In the genomic region with DNA sequence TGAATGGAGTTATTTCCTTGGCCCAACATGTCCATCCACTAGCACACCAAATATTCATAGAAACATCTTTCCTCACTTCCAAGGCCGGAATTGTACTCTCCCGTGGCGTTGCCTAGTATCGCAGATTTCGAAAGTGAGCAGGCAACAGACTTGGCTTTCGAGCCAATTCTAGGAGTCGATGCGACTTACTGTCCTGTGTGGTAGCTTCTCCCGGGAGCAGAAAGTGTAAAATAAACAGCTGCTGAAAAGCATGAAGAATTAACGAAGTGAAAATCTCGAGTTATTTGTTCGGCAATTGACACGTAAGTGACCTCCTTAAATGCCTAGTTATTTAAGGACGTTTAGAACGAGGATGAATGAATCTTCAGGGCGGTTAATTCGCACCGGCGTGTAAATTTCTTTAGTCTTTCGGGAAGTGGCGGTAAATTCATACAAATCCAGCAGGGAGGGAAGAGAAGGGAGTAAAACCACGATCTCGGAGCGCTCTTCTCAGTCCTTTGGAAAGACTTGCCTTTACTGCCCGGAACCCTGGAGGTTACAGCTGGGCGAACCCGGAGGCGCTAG, we compare ENCODE assay signal across 8 cellular contexts. TPM values are rescaled to one million over a fixed set of nuclear protein-coding genes. Genes with fewer than 3 reads are reported as not detected.
DNase-seq lines count a peak whose midpoint lies in the region; ATAC-seq and TF ChIP-seq lines count a peak whose summit lies in the region.

No MANE protein-coding gene starts in this region.

- CTCF ChIA-PET in activated CD4-positive, alpha-beta T cell treated with anti-CD3 and anti-CD28 coated beads for 36 hours (lab: Charles Lee) = interaction anchor here (0.7 to 1.2 kb wide), 3 partner anchors 42 to 198 kb away, joined by 3 read pairs; no protein-coding TSS in a partner anchor

- POLR2A ChIA-PET in activated CD4-positive, alpha-beta T cell treated with anti-CD3 and anti-CD28 coated beads for 36 hours (lab: Charles Lee) = no interaction called here

- H3K27me3 Mint-ChIP-seq in activated CD4-positive, alpha-beta T cell treated with anti-CD3 and anti-CD28 coated beads for 36 hours = peaks cover 4% of the 10 kb centered on the region
- peaks cover 9% of the 10 kb centered on the region for H3K27me3 Mint-ChIP-seq in glutamatergic neuron (ENCODE audit: unreplicated experiment)

- H3K27me3 ChIP-seq in MG63 = 0 out of 2 replicates have a peak, but pooled peaks cover 3% of the 10 kb centered on the region

- H3K27ac Mint-ChIP-seq in activated CD4-positive, alpha-beta T cell treated with anti-CD3 and anti-CD28 coated beads for 36 hours = peak overlapping the region; percentile 72
- peak overlapping the region; percentile 41 to 70 for H3K27ac Mint-ChIP-seq in activated naive CD4-positive, alpha-beta T cell treated with anti-CD3 and anti-CD28 coated beads, Interleukin-2, amount 50 U/mL, for 72 hours
- H3K27ac Mint-ChIP-seq in glutamatergic neuron (ENCODE audit: unreplicated experiment) = peak overlapping the region; percentile 86

- DNase-seq in activated CD4-positive, alpha-beta T cell treated with anti-CD3 and anti-CD28 coated beads for 36 hours = peak; percentile 22
- no peak for DNase-seq in activated CD4-positive, alpha-beta T cell treated with anti-CD3 and anti-CD28 coated beads for 1 hour
- DNase-seq in MG63 (peak; percentile 29), glutamatergic neuron (no peak), omental fat pad (ENCODE audit: low spot score) (no peak), T1000 (lab: John Stamatoyannopoulos, UW) (no peak)
- DNase-seq in activated naive CD4-positive, alpha-beta T cell treated with anti-CD3 and anti-CD28 coated beads, Interleukin-2, amount 50 U/mL, for 72 hours (ENCODE audit: low spot score in 2 of 2) = peak in 1 of 2 donors; percentile 26

- H3K4me1 Mint-ChIP-seq in activated CD4-positive, alpha-beta T cell treated with anti-CD3 and anti-CD28 coated beads for 36 hours = peaks cover 29% of the 10 kb centered on the region
- H3K4me1 Mint-ChIP-seq in glutamatergic neuron (ENCODE audit: low read depth, unreplicated experiment) = peaks cover 38% of the 10 kb centered on the region

- H3K4me3 ChIP-seq in MG63 = peak overlapping the region; percentile 51

- no peaks in the 10 kb centered on the region for H3K36me3 Mint-ChIP-seq in activated CD4-positive, alpha-beta T cell treated with anti-CD3 and anti-CD28 coated beads for 36 hours (ENCODE audit: low read depth)
- H3K36me3 Mint-ChIP-seq in activated naive CD4-positive, alpha-beta T cell treated with anti-CD3 and anti-CD28 coated beads, Interleukin-2, amount 50 U/mL, for 72 hours = peaks cover 0 to 5% of the 10 kb centered on the region in 2 donors
- no peaks in the 10 kb centered on the region for H3K36me3 Mint-ChIP-seq in glutamatergic neuron (ENCODE audit: unreplicated experiment)

- no peak for ATAC-seq in activated CD4-positive, alpha-beta T cell treated with anti-CD3 and anti-CD28 coated beads for 36 hours
- ATAC-seq in activated naive CD4-positive, alpha-beta T cell treated with anti-CD3 and anti-CD28 coated beads, Interleukin-2, amount 50 U/mL, for 72 hours = peak in 1 of 2 donors; percentile 3
- ATAC-seq in omental fat pad (ENCODE audit: low FRiP score) (peak; percentile 51), HG03469 (IDR thresholded peaks at IDR 0.05; ENCODE audit: unreplicated experiment) (no peak)

- H3K9me3 ChIP-seq in MG63 = no peaks in the 10 kb centered on the region

- intact Hi-C loops in activated CD4-positive, alpha-beta T cell treated with anti-CD3 and anti-CD28 coated beads for 36 hours (cut with DNase I, micrococcal nuclease) = loop anchor here (2.0 to 10.0 kb wide), 12 partner anchors 21 to 863 kb away; a partner anchor contains a TSS

- peak overlapping the region; percentile 93 for H3K4me3 Mint-ChIP-seq in activated CD4-positive, alpha-beta T cell treated with anti-CD3 and anti-CD28 coated beads for 36 hours
- H3K4me3 Mint-ChIP-seq in glutamatergic neuron (ENCODE audit: unreplicated experiment) = peak overlapping the region; percentile 87

- H3K36me3 ChIP-seq in MG63 = no peaks in the 10 kb centered on the region

- no peaks in the 10 kb centered on the region for H3K9me3 Mint-ChIP-seq in activated CD4-positive, alpha-beta T cell treated with anti-CD3 and anti-CD28 coated beads for 36 hours (ENCODE audit: low read depth)
- no peaks in the 10 kb centered on the region for H3K9me3 Mint-ChIP-seq in activated naive CD4-positive, alpha-beta T cell treated with anti-CD3 and anti-CD28 coated beads, Interleukin-2, amount 50 U/mL, for 72 hours
- H3K9me3 Mint-ChIP-seq in glutamatergic neuron (ENCODE audit: unreplicated experiment) = peaks cover 10% of the 10 kb centered on the region

- TF ChIP-seq CTCF in glutamatergic neuron (IDR thresholded peaks at IDR 0.05; ENCODE audit: partially characterized antibody, unreplicated experiment) (no peak), omental fat pad (IDR thresholded peaks at IDR 0.05) (no peak)

RNA-seq across cellular contexts. Expression of a gene that starts 0.4 kb away (rescaled TPM):
- 1 to 10 TPM; 3.0 to 3.1 TPM for total RNA-seq in activated CD4-positive, alpha-beta T cell treated with anti-CD3 and anti-CD28 coated beads for 36 hours
- 0.13 TPM in 1 of 2 replicates, not detected in the other for total RNA-seq in MG63 (2014; rRNA removed; shearing (Covaris generic); ENCODE audit: low replicate concordance)
- 1 to 10 TPM; 1.6 to 6.3 TPM for total RNA-seq in activated naive CD4-positive, alpha-beta T cell treated with anti-CD3 and anti-CD28 coated beads, Interleukin-2, amount 50 U/mL, for 72 hours
- 9.6 TPM for total RNA-seq in glutamatergic neuron (ENCODE audit: unreplicated experiment)
- total RNA-seq in omental fat pad = 10 to 100 TPM; 37.7 to 53.4 (median 43.1) TPM

Comparison
In these comparisons a context has a peak if more than half of its experiments do, and no peak if none do; other contexts are left out.
1. DNase-seq: peak in activated CD4-positive, alpha-beta T cell treated with anti-CD3 and anti-CD28 coated beads for 36 hours (single experiment) and MG63 (single experiment); none in activated CD4-positive, alpha-beta T cell treated with anti-CD3 and anti-CD28 coated beads for 1 hour (single experiment), glutamatergic neuron (single experiment), omental fat pad (single experiment) and T1000 (single experiment).
2. Peak in every context shown above with its lines, with median percentiles within 50 percentile points of each other: H3K27ac Mint-ChIP-seq.